Comparison of ENCODE assay signal across 10 cellular contexts in genomic region chr15:48001393-48002059, GRCh38.
DNase-seq lines count a peak whose midpoint lies in the region; ATAC-seq, FAIRE-seq and TF ChIP-seq lines count a peak whose summit lies in the region.
"Had no signal": no experiment of that assay in that cellular context is flagged by ENCODE, and none has a peak within 500 bp of the region (broad histone marks: within the 10 kb centered on the region; RNA-seq: fewer than 3 reads in every experiment).

No MANE protein-coding gene starts in this region.

- H3K4me2 ChIP-seq in GM12878 (ENCODE audit: control insufficient read depth, insufficient read depth) = peak overlapping the region; percentile 14; the same call in 1 of the 2 replicates

- no peak for TF ChIP-seq EP300 in GM12878 (IDR thresholded peaks at IDR 0.05; ENCODE audit: borderline replicate concordance in 1 of 2, control insufficient read depth in 1 of 2, low read depth in 2 of 2, low read length in 2 of 2)

- no peak overlapping the region for H3K9ac ChIP-seq in GM12878 (ENCODE audit: control insufficient read depth, insufficient read depth, low read length)

- TF ChIP-seq CTCF in GM12878 (IDR thresholded peaks at IDR 0.05 in 2 of 3, conservative IDR thresholded peaks at IDR 0.05 in 1 of 3; ENCODE audit: control insufficient read depth in 2 of 3, extremely low read depth in 1 of 3, insufficient read depth in 1 of 3, low read depth in 3 of 3, low read length in 3 of 3) (no peak), mucosa of descending colon (IDR thresholded peaks at IDR 0.05) (no peak)

- H3K9me3 ChIP-seq in GM12878 (replicated peaks; ENCODE audit: control insufficient read depth, insufficient read depth, low read length) (no peaks in the 10 kb centered on the region), mucosa of descending colon (no peaks in the 10 kb centered on the region)

- H4K20me1 ChIP-seq in GM12878 (ENCODE audit: control insufficient read depth, insufficient read depth) = no peaks in the 10 kb centered on the region

- CTCF ChIA-PET in GM12878 (lab: Yijun Ruan, JAX) = interaction anchor here (0.7 kb wide), 1 partner anchor 14 kb away, joined by 3 read pairs; no protein-coding TSS in a partner anchor

- ATAC-seq in GM18867 (IDR thresholded peaks at IDR 0.05; ENCODE audit: unreplicated experiment) (peak; percentile 93), GM21619 (IDR thresholded peaks at IDR 0.05; ENCODE audit: unreplicated experiment) (peak; percentile 92), HG03354 (IDR thresholded peaks at IDR 0.05; ENCODE audit: poor library complexity, severe bottlenecking, unreplicated experiment) (peak; percentile 94), GM12878 (peak; percentile 93), Right ventricle myocardium inferior (no peak), mucosa of descending colon (no peak)
- ATAC-seq: activated T-helper 17 cell treated with anti-CD3 and anti-CD28 coated beads, Interleukin-2, amount 50 U/mL, for 72 hours had no signal

- no peak overlapping the region for H2AFZ ChIP-seq in GM12878 (ENCODE audit: control insufficient read depth, low read depth, low read length)

- H3K36me3 ChIP-seq in GM12878 (ENCODE audit: control insufficient read depth in 2 of 2, insufficient read depth in 2 of 2, low read length in 1 of 2) (no peaks in the 10 kb centered on the region), mucosa of descending colon (ENCODE audit: low read depth) (no peaks in the 10 kb centered on the region)

- RAD21 ChIA-PET in GM12878 (lab: Charles Lee; ENCODE audit: unreplicated experiment) = no interaction called here

- TF ChIP-seq RAD21 in GM12878 (IDR thresholded peaks at IDR 0.05; ENCODE audit: insufficient read depth, low read depth, low read length) = no peak

- H3K4me1 ChIP-seq in GM12878 (ENCODE audit: control insufficient read depth, insufficient read depth, low read length) = peaks cover 16% of the 10 kb centered on the region
- no peaks in the 10 kb centered on the region for H3K4me1 ChIP-seq in mucosa of descending colon (ENCODE audit: low read depth)

- H3K27me3 ChIP-seq in GM12878 (replicated peaks in 1 of 2; ENCODE audit: control insufficient read depth in 2 of 2, insufficient read depth in 2 of 2, low read length in 1 of 2) = no peaks in the 10 kb centered on the region

- H3K27ac ChIP-seq in GM12878 (ENCODE audit: control insufficient read depth, insufficient read depth) = peak overlapping the region; percentile 38

- TF ChIP-seq POLR2A in GM12878 (IDR thresholded peaks at IDR 0.05; ENCODE audit: low read depth, low read length) = no peak

- SMC1A ChIA-PET in GM12878 (lab: Charles Lee; ENCODE audit: uncharacterized antibody, unreplicated experiment) = interaction anchor here (1.3 kb wide), 1 partner anchor 84 kb away, joined by 3 read pairs; no protein-coding TSS in a partner anchor

- POLR2A ChIA-PET in GM12878 (lab: Charles Lee) = no interaction called here

- H3K79me2 ChIP-seq in GM12878 (ENCODE audit: control insufficient read depth, insufficient read depth, low read length) = no peaks in the 10 kb centered on the region

- in situ Hi-C loops in GM12878 (cut with MboI) = no loop called here

- WGBS in GM12878 (ENCODE audit: insufficient coverage, insufficient replicate concordance, low lambda C conversion rate, missing lambda C conversion rate) = 65% methylated on average over 3 of the region's 3 CpGs

- H3K4me3 ChIP-seq in GM12878 = no peak overlapping the region
- no peak overlapping the region for H3K4me3 ChIP-seq in mucosa of descending colon

- DNase-seq in GM12878 (ENCODE audit: low read depth, low spot score) (peak; percentile 68), frontal cortex (ENCODE audit: low spot score in 2 of 2) (no peak), Right ventricle myocardium inferior (ENCODE audit: missing footprints) (no peak), AG08396 (ENCODE audit: low spot score) (no peak), mucosa of descending colon (no peak)
- DNase-seq: effector memory CD4-positive, alpha-beta T cell had no signal

- FAIRE-seq in GM12878 (lab: Jason Lieb, UNC) (peak; percentile 88), frontal cortex (lab: Jason Lieb, UNC) (no peak)

- BruUV-seq in GM12878 (replicated peaks; lab: Mats Ljungman, UMichigan) = no TSS peak

- intact Hi-C loops in GM12878 (cut with micrococcal nuclease; ENCODE audit: unreplicated experiment) (loop anchor here (5.0 kb wide), 1 partner anchor 251 kb away; no protein-coding TSS in a partner anchor), Right ventricle myocardium inferior (cut with DNase I) (no loop called here), mucosa of descending colon (cut with DNase I, micrococcal nuclease) (no loop called here)

TF ChIP-seq in GM12878, 131 proteins besides CTCF, POLR2A, EP300 and RAD21:
- TF ChIP-seq DPF2 (IDR thresholded peaks at IDR 0.05) (peak; percentile 65; the same call in 1 of the 2 replicates), ATF7 (IDR thresholded peaks at IDR 0.05; ENCODE audit: low read depth) (peak; percentile 37; the same call in 1 of the 2 replicates), CREB1 (IDR thresholded peaks at IDR 0.05; ENCODE audit: low read depth) (no peak), IKZF2 (IDR thresholded peaks at IDR 0.05) (peak; percentile 60 to 65; a peak in 3 of 4 replicates), NBN (IDR thresholded peaks at IDR 0.05) (peak; percentile 45; the same call in 1 of the 2 replicates), PAX8 (IDR thresholded peaks at IDR 0.05) (no peak), EED (IDR thresholded peaks at IDR 0.05; ENCODE audit: low read depth) (peak; percentile 55; the same call in 1 of the 2 replicates), KAT2A (conservative IDR thresholded peaks at IDR 0.05; ENCODE audit: control insufficient read depth, low read depth, low read length) (no peak), MTA2 (IDR thresholded peaks at IDR 0.05; ENCODE audit: low read depth) (peak; percentile 47; the same call in 1 of the 2 replicates), BACH1 (IDR thresholded peaks at IDR 0.05; ENCODE audit: borderline replicate concordance) (peak; percentile 98), REST (IDR thresholded peaks at IDR 0.05; ENCODE audit: low read depth, low read length) (0 out of 2 replicates have a peak, but pooled peaks have one; percentile 53), NFIC (IDR thresholded peaks at IDR 0.05; ENCODE audit: low read depth, low read length) (no peak; the same call in 1 of the 2 replicates), IKZF1 (conservative IDR thresholded peaks at IDR 0.05) (peak; percentile 51), CBX5 (IDR thresholded peaks at IDR 0.05; ENCODE audit: low read depth) (0 out of 2 replicates have a peak, but pooled peaks have one; percentile 44), SMARCA5 (IDR thresholded peaks at IDR 0.05) (no peak), HDAC6 (IDR thresholded peaks at IDR 0.05; ENCODE audit: unreplicated experiment) (no peak), RUNX3 (IDR thresholded peaks at IDR 0.05; ENCODE audit: low read length) (peak; percentile 23; the same call in 1 of the 2 replicates), BCL11A (IDR thresholded peaks at IDR 0.05; ENCODE audit: low read depth, low read length) (peak; percentile 20; the same call in 1 of the 2 replicates), SPI1 (IDR thresholded peaks at IDR 0.05; ENCODE audit: borderline replicate concordance, insufficient read depth, low read depth, low read length) (peak; percentile 87), ATF3 (IDR thresholded peaks at IDR 0.05; ENCODE audit: borderline replicate concordance, extremely low read depth, low read depth, low read length) (no peak), IRF4 (IDR thresholded peaks at IDR 0.05; ENCODE audit: low read depth, low read length) (peak; percentile 57; the same call in 1 of the 2 replicates)

Comparison
In these comparisons a context has a peak if more than half of its experiments do, and no peak if none do; other contexts are left out.
1. ATAC-seq: peak in GM18867 (single experiment), GM21619 (single experiment), HG03354 (single experiment) and GM12878 (single experiment); none in Right ventricle myocardium inferior (single experiment) and mucosa of descending colon (single experiment).